ENCODE assay signal across 2 cellular contexts in the genomic region with DNA sequence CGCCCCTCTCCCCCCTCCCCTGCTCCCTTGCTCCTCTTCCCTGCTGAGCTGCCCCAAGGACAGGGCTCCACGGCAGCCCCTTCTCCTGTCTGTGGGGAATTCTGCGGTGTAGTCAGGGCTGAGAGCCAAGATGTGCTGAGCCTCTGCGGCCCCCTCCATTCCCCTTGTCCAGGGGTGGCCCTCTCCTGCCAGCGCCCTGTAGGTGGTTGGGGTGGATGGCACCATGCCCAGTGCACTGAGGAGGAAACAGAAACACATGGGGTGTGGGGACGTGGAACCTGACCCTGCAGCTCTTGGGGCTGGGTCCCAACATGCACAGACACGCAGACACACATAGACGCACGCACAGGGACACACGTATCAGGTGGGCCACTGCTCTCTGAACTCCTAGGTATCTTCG.
A peak's percentile ranks its signal among the peaks of the same experiment; 100 is the strongest.
TF ChIP-seq lines count a peak whose summit lies in the region.

No MANE protein-coding gene starts in this region.

TF ChIP-seq in SK-N-SH, 30 proteins besides CTCF, POLR2A, EP300 and RAD21 (continued from another document):
- TF ChIP-seq, protein P1, sequence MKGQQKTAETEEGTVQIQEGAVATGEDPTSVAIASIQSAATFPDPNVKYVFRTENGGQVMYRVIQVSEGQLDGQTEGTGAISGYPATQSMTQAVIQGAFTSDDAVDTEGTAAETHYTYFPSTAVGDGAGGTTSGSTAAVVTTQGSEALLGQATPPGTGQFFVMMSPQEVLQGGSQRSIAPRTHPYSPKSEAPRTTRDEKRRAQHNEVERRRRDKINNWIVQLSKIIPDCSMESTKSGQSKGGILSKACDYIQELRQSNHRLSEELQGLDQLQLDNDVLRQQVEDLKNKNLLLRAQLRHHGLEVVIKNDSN (IDR thresholded peaks at IDR 0.05; ENCODE audit: borderline replicate concordance, low read depth): no peak
- 0 out of 2 replicates have a peak, but pooled peaks have one; percentile 14 for TF ChIP-seq FOXJ3 (CRISPR knock-in tag; IDR thresholded peaks at IDR 0.05)

TF ChIP-seq in SK-N-SH treated with all-trans-retinoic acid at 6 μM for 48 hours, 23 proteins besides CTCF, POLR2A, EP300 and RAD21 (continued from another document):
- TF ChIP-seq, protein P2, sequence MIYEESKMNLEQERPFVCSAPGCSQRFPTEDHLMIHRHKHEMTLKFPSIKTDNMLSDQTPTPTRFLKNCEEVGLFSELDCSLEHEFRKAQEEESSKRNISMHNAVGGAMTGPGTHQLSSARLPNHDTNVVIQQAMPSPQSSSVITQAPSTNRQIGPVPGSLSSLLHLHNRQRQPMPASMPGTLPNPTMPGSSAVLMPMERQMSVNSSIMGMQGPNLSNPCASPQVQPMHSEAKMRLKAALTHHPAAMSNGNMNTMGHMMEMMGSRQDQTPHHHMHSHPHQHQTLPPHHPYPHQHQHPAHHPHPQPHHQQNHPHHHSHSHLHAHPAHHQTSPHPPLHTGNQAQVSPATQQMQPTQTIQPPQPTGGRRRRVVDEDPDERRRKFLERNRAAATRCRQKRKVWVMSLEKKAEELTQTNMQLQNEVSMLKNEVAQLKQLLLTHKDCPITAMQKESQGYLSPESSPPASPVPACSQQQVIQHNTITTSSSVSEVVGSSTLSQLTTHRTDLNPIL (CRISPR knock-in tag; IDR thresholded peaks at IDR 0.05; ENCODE audit: low read depth): no peak
- TF ChIP-seq, protein P3, sequence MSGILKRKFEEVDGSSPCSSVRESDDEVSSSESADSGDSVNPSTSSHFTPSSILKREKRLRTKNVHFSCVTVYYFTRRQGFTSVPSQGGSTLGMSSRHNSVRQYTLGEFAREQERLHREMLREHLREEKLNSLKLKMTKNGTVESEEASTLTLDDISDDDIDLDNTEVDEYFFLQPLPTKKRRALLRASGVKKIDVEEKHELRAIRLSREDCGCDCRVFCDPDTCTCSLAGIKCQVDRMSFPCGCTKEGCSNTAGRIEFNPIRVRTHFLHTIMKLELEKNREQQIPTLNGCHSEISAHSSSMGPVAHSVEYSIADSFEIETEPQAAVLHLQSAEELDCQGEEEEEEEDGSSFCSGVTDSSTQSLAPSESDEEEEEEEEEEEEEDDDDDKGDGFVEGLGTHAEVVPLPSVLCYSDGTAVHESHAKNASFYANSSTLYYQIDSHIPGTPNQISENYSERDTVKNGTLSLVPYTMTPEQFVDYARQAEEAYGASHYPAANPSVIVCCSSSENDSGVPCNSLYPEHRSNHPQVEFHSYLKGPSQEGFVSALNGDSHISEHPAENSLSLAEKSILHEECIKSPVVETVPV (CRISPR knock-in tag; IDR thresholded peaks at IDR 0.05): no peak
- TF ChIP-seq GLIS3 (CRISPR knock-in tag; IDR thresholded peaks at IDR 0.05) (no peak), ISL1 (CRISPR knock-in tag; IDR thresholded peaks at IDR 0.05) (no peak)
TF ChIP-seq in SK-N-SH treated with all-trans-retinoic acid at 6 μM for 48 hours: peak in this region for 0.
